25 cellular contexts compared by ENCODE assay signal in the genomic region with DNA sequence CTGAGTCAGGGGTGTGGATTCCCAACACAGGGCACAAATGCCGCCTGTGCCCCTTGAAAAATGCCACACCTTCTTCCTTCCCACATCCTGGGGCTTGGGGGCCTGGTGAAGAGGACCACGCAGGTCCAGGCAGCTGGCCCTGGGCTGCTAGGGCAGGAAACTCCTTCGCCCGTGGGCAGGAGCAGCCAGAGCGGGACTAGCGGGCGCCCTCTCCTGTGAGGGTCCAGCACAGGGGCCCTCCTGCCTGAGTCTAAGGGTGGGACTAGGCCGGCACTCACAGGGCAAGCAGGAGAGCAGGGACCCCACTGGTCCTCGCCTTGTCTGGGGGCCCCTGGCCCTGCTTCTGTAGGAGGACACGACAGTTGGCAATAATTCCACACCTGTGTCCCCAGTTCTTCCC.
"Had no signal": no experiment of that assay in that cellular context is flagged by ENCODE, and none has a peak within 500 bp of the region (broad histone marks: within the 10 kb centered on the region; RNA-seq: fewer than 3 reads in every experiment).

No MANE protein-coding gene starts in this region.

- H3K27ac Mint-ChIP-seq: activated CD8-positive, alpha-beta T cell treated with anti-CD3 and anti-CD28 coated beads, Interleukin-2, amount 10 ng/mL, durations not matched to agents 7 days and 5 days; activated naive CD8-positive, alpha-beta T cell had no signal

- H3K36me3 Mint-ChIP-seq: activated naive CD8-positive, alpha-beta T cell had no signal

- ATAC-seq: activated CD4-positive, CD25-positive, alpha-beta regulatory T cell treated with anti-CD3 and anti-CD28 coated beads, Interleukin-2, amount 50 U/mL, for 24 hours; activated CD8-positive, alpha-beta T cell treated with anti-CD3 and anti-CD28 coated beads, Interleukin-2, amount 10 ng/mL, durations not matched to agents 7 days and 5 days; activated T-cell treated with anti-CD3 and anti-CD28 coated beads, Interleukin-2, amount 50 U/mL, for 4 hours; Right ventricle myocardium inferior had no signal

- H3K27me3 ChIP-seq: cardiac muscle cell, SJCRH30 had no signal

- H3K4me1 ChIP-seq: SJCRH30 had no signal

- H3K4me3 ChIP-seq: cardiac muscle cell, MG63, SJCRH30 had no signal

- H3K4me2 ChIP-seq: SK-N-SH had no signal

- H3K36me3 ChIP-seq: brain microvascular endothelial cell, cardiac muscle cell, MG63, SJCRH30, WERI-Rb-1 had no signal

- H3K4me3 Mint-ChIP-seq: activated CD8-positive, alpha-beta T cell treated with anti-CD3 and anti-CD28 coated beads, Interleukin-2, amount 10 ng/mL, durations not matched to agents 7 days and 5 days; activated naive CD8-positive, alpha-beta T cell; activated T-cell treated with anti-CD3 and anti-CD28 coated beads, Interleukin-2, amount 50 U/mL, for 4 hours had no signal

- DNase-seq: activated CD4-positive, alpha-beta T cell treated with anti-CD3 and anti-CD28 coated beads for 4 hours; activated CD8-positive, alpha-beta T cell treated with anti-CD3 and anti-CD28 coated beads, Interleukin-2, amount 10 ng/mL, durations not matched to agents 7 days and 5 days; activated effector memory CD4-positive, alpha-beta T cell treated with anti-CD3 and anti-CD28 coated beads, Interleukin-2, amount 50 U/mL, for 16 hours; activated naive CD4-positive, alpha-beta T cell treated with Interleukin-2 at 50 U/mL for 16 hours; activated T-cell treated with anti-CD3 and anti-CD28 coated beads, Interleukin-2, amount 50 U/mL, for 4 hours; amygdala; brain microvascular endothelial cell; MG63; MV-4-11; NCI-H1092 treated with DMSO at 0.1 percent for 48 hours; NCI-H1417 treated with DMSO at 0.1 percent for 48 hours; NCI-H1694; NCI-H345; NCI-H510A; NCI-H526 treated with DMSO at 0.1 percent for 48 hours; NCI-H82; RPMI8226; SJCRH30; SK-N-SH; T-helper 1 cell; WERI-Rb-1 had no signal

- H3K9me3 ChIP-seq: MG63, SJCRH30, SK-N-SH had no signal

- H3K27ac ChIP-seq: brain microvascular endothelial cell, cardiac muscle cell, SJCRH30, WERI-Rb-1 had no signal

- H3K9me3 Mint-ChIP-seq: activated T-cell treated with anti-CD3 and anti-CD28 coated beads, Interleukin-2, amount 50 U/mL, for 4 hours had no signal
